8 cellular contexts compared by ENCODE assay signal in genomic region chr17:77451271-77451893, GRCh38.
A peak's percentile ranks its signal among the peaks of the same experiment; 100 is the strongest.
DNase-seq lines count a peak whose midpoint lies in the region; ATAC-seq and TF ChIP-seq lines count a peak whose summit lies in the region.

No MANE protein-coding gene starts in this region.

- H3K4me1 ChIP-seq in SJSA1 (replicated peaks) (peaks cover 72% of the 10 kb centered on the region), right cardiac atrium (ENCODE audit: control insufficient read depth, insufficient read depth, low read length) (peaks cover 27% of the 10 kb centered on the region)

- no peaks in the 10 kb centered on the region for H3K9me3 Mint-ChIP-seq in progenitor cell of endocrine pancreas (ENCODE audit: low read depth)

- H3K9me3 ChIP-seq in SJSA1 (replicated peaks) (no peaks in the 10 kb centered on the region), right cardiac atrium (ENCODE audit: control insufficient read depth, low read length) (no peaks in the 10 kb centered on the region)

- ATAC-seq in HG03108 (IDR thresholded peaks at IDR 0.05; ENCODE audit: unreplicated experiment) = peak; percentile 47
- ATAC-seq in right cardiac atrium = peak; percentile 64 to 78
- no peak for ATAC-seq in HG03097 (IDR thresholded peaks at IDR 0.05; ENCODE audit: low FRiP score, unreplicated experiment)
- ATAC-seq in GM21717 (IDR thresholded peaks at IDR 0.05; ENCODE audit: unreplicated experiment) = no peak

- H3K27ac ChIP-seq in SJSA1 (peak overlapping the region; percentile 55), right cardiac atrium (ENCODE audit: low read length) (peak overlapping the region; percentile 50)

- no peak for TF ChIP-seq CTCF in progenitor cell of endocrine pancreas (IDR thresholded peaks at IDR 0.05; ENCODE audit: unreplicated experiment)

- H3K4me1 Mint-ChIP-seq in progenitor cell of endocrine pancreas (ENCODE audit: low read depth) = peaks cover 60% of the 10 kb centered on the region

- intact Hi-C loops in right cardiac atrium (cut with DNase I) = no loop called here

- H3K36me3 Mint-ChIP-seq in progenitor cell of endocrine pancreas (ENCODE audit: insufficient read depth) = peaks cover 2% of the 10 kb centered on the region

- peak overlapping the region; percentile 84 for H3K4me3 Mint-ChIP-seq in progenitor cell of endocrine pancreas (ENCODE audit: low read depth)

- H3K27me3 Mint-ChIP-seq in progenitor cell of endocrine pancreas = no peaks in the 10 kb centered on the region

- WGBS in right cardiac atrium = 2% methylated on average over 42 of the region's 42 CpGs

- H3K4me3 ChIP-seq in SJSA1 (peak overlapping the region; percentile 40), right cardiac atrium (ENCODE audit: low read length) (peak overlapping the region; percentile 32)

- no peaks in the 10 kb centered on the region for H3K27me3 ChIP-seq in SJSA1 (replicated peaks)
- no peaks in the 10 kb centered on the region for H3K27me3 ChIP-seq in right cardiac atrium (ENCODE audit: control insufficient read depth, insufficient read depth)

- H3K27ac Mint-ChIP-seq in progenitor cell of endocrine pancreas = peak overlapping the region; percentile 100

- H3K36me3 ChIP-seq in SJSA1 = peaks cover 10% of the 10 kb centered on the region

- DNase-seq in D341Med (ENCODE audit: low spot score) = peak; percentile 95
- DNase-seq in SJSA1 (ENCODE audit: low read depth in 1 of 2, low spot score in 2 of 2) = peak; percentile 89 to 92
- peak; percentile 29 for DNase-seq in amniotic stem cell (lab: John Stamatoyannopoulos, UW)
- peak; percentile 81 to 90 (median 88) for DNase-seq in right cardiac atrium
- peak; percentile 87 for DNase-seq in progenitor cell of endocrine pancreas (ENCODE audit: low spot score, unreplicated experiment)

Comparison
In these comparisons a context has a peak if more than half of its experiments do, and no peak if none do; other contexts are left out.
1. DNase-seq: peak in every context shown above with its lines; median percentile 95 in D341Med; 90 in SJSA1; 88 in right cardiac atrium; 87 in progenitor cell of endocrine pancreas; 29 in amniotic stem cell.
2. ATAC-seq: peak in HG03108 (single experiment) and right cardiac atrium (2 of 2); none in HG03097 (single experiment) and GM21717 (single experiment).